8 cellular contexts compared by ENCODE assay signal in the genomic region with DNA sequence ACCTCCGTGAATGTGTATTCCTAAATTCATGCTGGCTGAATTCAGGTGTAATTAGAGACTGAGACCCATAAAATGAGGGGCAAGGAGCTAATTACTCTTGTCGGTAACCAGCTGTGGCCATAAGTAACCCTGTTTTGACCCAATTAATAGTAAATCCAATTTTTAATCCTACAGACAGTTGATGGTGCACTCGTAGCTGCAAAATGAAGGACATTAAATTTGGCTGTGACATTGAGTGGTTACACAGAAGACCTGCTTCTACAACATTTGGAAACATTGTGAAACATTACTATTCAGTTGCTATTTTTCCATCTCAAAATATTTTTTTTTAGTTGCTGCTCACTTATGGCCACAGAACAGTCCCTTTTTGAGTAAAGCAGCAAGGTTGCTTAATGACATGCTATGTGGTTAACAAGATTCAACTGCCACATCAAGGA. TPM values are rescaled to one million over a fixed set of nuclear protein-coding genes. Genes with fewer than 3 reads are reported as not detected.
DNase-seq lines count a peak whose midpoint lies in the region; ATAC-seq and TF ChIP-seq lines count a peak whose summit lies in the region.

No MANE protein-coding gene starts in this region.

- H3K4me1 ChIP-seq in A673 (ENCODE audit: insufficient read depth, low read length, poor library complexity, severe bottlenecking) (peaks cover 62% of the 10 kb centered on the region), HCT116 (ENCODE audit: control insufficient read depth in 1 of 2, insufficient read depth in 2 of 2, low read length in 2 of 2) (peaks cover 86 to 98% of the 10 kb centered on the region in 2 experiments), trophoblast cell (ENCODE audit: control insufficient read depth in 1 of 2, insufficient read depth in 2 of 2, low read length in 2 of 2) (peaks cover 0 to 2% of the 10 kb centered on the region in 2 experiments)

- WGBS in trophoblast cell (ENCODE audit: extremely low coverage, insufficient coverage, insufficient read length) = no CpG with 5 or more reads among the region's 3 CpGs

- no TSS peak for BruUV-seq in A673 (replicated peaks; lab: Mats Ljungman, UMichigan)
- BruUV-seq in HCT116 (replicated peaks; lab: Mats Ljungman, UMichigan) = no TSS peak

- peaks cover 14% of the 10 kb centered on the region for H4K20me1 ChIP-seq in HCT116 (ENCODE audit: insufficient read depth)

- H3K4me3 ChIP-seq in A673 (ENCODE audit: low read depth, low read length, poor library complexity, severe bottlenecking) (peak overlapping the region; percentile 50), HCT116 (replicated peaks in 1 of 2; ENCODE audit: low read depth in 1 of 2, low read length in 2 of 2) (no peak overlapping the region), trophoblast cell (ENCODE audit: low read depth, low read length) (no peak overlapping the region)

- POLR2A ChIA-PET in A673 (lab: Charles Lee; ENCODE audit: low non-redundant PET) (no interaction called here), HCT116 (lab: Charles Lee) (no interaction called here)
- POLR2A ChIA-PET in activated CD8-positive, alpha-beta T cell treated with anti-CD3 and anti-CD28 coated beads for 36 hours (lab: Charles Lee) = interaction anchor here (0.6 to 4.0 kb wide), 5 partner anchors 15 to 97 kb away, joined by 3 to 26 read pairs (median 3); partner anchors contain the start of gene MBNL1

- no peak for TF ChIP-seq RAD21 in HCT116 (IDR thresholded peaks at IDR 0.05; ENCODE audit: low read depth)

- no peaks in the 10 kb centered on the region for H3K27me3 Mint-ChIP-seq in activated CD8-positive, alpha-beta T cell treated with anti-CD3 and anti-CD28 coated beads for 36 hours
- no peaks in the 10 kb centered on the region for H3K27me3 Mint-ChIP-seq in memory B cell

- H3K27ac ChIP-seq in A673 (ENCODE audit: low read depth, low read length, poor library complexity, severe bottlenecking) (no peak overlapping the region), HCT116 (ENCODE audit: low read depth, low read length) (peak overlapping the region; percentile 45; the same call in 1 of the 2 replicates), trophoblast cell (ENCODE audit: low read depth, low read length) (no peak overlapping the region)

- no peaks in the 10 kb centered on the region for H3K9me2 ChIP-seq in HCT116 (ENCODE audit: insufficient read depth)

- H3K14ac ChIP-seq in trophoblast cell (ENCODE audit: low read length) = no peak overlapping the region

- H3K9ac ChIP-seq in HCT116 (ENCODE audit: low read length) = peak overlapping the region; percentile 8; the same call in 1 of the 2 replicates
- no peak overlapping the region for H3K9ac ChIP-seq in trophoblast cell (ENCODE audit: low read length)

- H3K27ac Mint-ChIP-seq in activated CD8-positive, alpha-beta T cell treated with anti-CD3 and anti-CD28 coated beads for 36 hours = peak overlapping the region; percentile 87
- H3K27ac Mint-ChIP-seq in memory B cell = peak overlapping the region; percentile 45

- H3K36me3 ChIP-seq in A673 (ENCODE audit: insufficient read depth, low read length, poor library complexity, severe bottlenecking) = peaks cover 7% of the 10 kb centered on the region
- no peaks in the 10 kb centered on the region; a peak in 1 of 4 replicates for H3K36me3 ChIP-seq in HCT116 (ENCODE audit: control insufficient read depth in 1 of 2, insufficient read depth in 2 of 2, low read length in 2 of 2)
- H3K36me3 ChIP-seq in trophoblast cell (ENCODE audit: control insufficient read depth in 1 of 2, insufficient read depth in 2 of 2, low read length in 2 of 2) = peaks cover 2 to 3% of the 10 kb centered on the region in 2 experiments

- H2BK5ac ChIP-seq in trophoblast cell (ENCODE audit: low read depth, low read length, poor library complexity) = no peak overlapping the region

- H2BK12ac ChIP-seq in trophoblast cell (ENCODE audit: low read length) = no peak overlapping the region

- H3K9me3 ChIP-seq in A673 (ENCODE audit: low read depth, low read length, poor library complexity, severe bottlenecking) (no peaks in the 10 kb centered on the region), HCT116 (ENCODE audit: control insufficient read depth in 1 of 2, insufficient read depth in 1 of 2, low read depth in 1 of 2, low read length in 2 of 2) (no peaks in the 10 kb centered on the region), trophoblast cell (ENCODE audit: insufficient read depth, low read depth, low read length) (no peaks in the 10 kb centered on the region)

- TF ChIP-seq CTCF in A673 (conservative IDR thresholded peaks at IDR 0.05; ENCODE audit: low read depth, low read length) (no peak), HCT116 (IDR thresholded peaks at IDR 0.05 in 2 of 3, conservative IDR thresholded peaks at IDR 0.05 in 1 of 3; ENCODE audit: borderline replicate concordance in 1 of 3, insufficient read depth in 1 of 3, low read depth in 2 of 3, low read length in 2 of 3) (no peak)
- no peak for TF ChIP-seq CTCF in activated CD8-positive, alpha-beta T cell treated with anti-CD3 and anti-CD28 coated beads for 36 hours (IDR thresholded peaks at IDR 0.05)

- no peak overlapping the region for H4K91ac ChIP-seq in trophoblast cell (ENCODE audit: low read depth, low read length)

- CTCF ChIA-PET in A673 (lab: Charles Lee) = no interaction called here
- CTCF ChIA-PET in HCT116 (lab: Charles Lee) = no interaction called here
- CTCF ChIA-PET in activated CD8-positive, alpha-beta T cell treated with anti-CD3 and anti-CD28 coated beads for 36 hours (lab: Charles Lee) = interaction anchor here (0.8 to 1.5 kb wide), 4 partner anchors 12 to 230 kb away, joined by 3 to 5 read pairs (median 4); no protein-coding TSS in a partner anchor

- no peak overlapping the region for H3K4ac ChIP-seq in trophoblast cell (ENCODE audit: low read depth, low read length)

- no peaks in the 10 kb centered on the region for H3K9me3 Mint-ChIP-seq in activated CD8-positive, alpha-beta T cell treated with anti-CD3 and anti-CD28 coated beads for 36 hours
- no peaks in the 10 kb centered on the region for H3K9me3 Mint-ChIP-seq in memory B cell

- peak overlapping the region; percentile 57 for H3K4me3 Mint-ChIP-seq in activated CD8-positive, alpha-beta T cell treated with anti-CD3 and anti-CD28 coated beads for 36 hours
- peak overlapping the region; percentile 21 for H3K4me3 Mint-ChIP-seq in memory B cell

- no peak for DNase-seq in A673 (ENCODE audit: low spot score)
- no peak for DNase-seq in HCT116 (ENCODE audit: low read depth, low spot score)
- DNase-seq in activated CD8-positive, alpha-beta T cell treated with anti-CD3 and anti-CD28 coated beads for 36 hours = no peak
- no peak for DNase-seq in memory B cell (ENCODE audit: low spot score in 2 of 2)
- no peak for DNase-seq in islet precursor cell
- no peak for DNase-seq in trophoblast cell
- DNase-seq in 8988T = no peak

- H4K8ac ChIP-seq in trophoblast cell (ENCODE audit: low read depth, low read length) = no peak overlapping the region

- no peak overlapping the region for H2AFZ ChIP-seq in HCT116 (ENCODE audit: low read depth, low read length, poor library complexity, severe bottlenecking)
- no peak overlapping the region for H2AFZ ChIP-seq in trophoblast cell (ENCODE audit: insufficient read depth, low read length, poor library complexity)

- H3K36me3 Mint-ChIP-seq in activated CD8-positive, alpha-beta T cell treated with anti-CD3 and anti-CD28 coated beads for 36 hours (ENCODE audit: low read depth) = peaks cover 58% of the 10 kb centered on the region
- peaks cover 17% of the 10 kb centered on the region for H3K36me3 Mint-ChIP-seq in memory B cell

- intact Hi-C loops in A673 (cut with micrococcal nuclease; ENCODE audit: unreplicated experiment) (no loop called here), HCT116 (cut with micrococcal nuclease) (no loop called here)
- intact Hi-C loops in activated CD8-positive, alpha-beta T cell treated with anti-CD3 and anti-CD28 coated beads for 36 hours (cut with micrococcal nuclease) = no loop called here

- peak overlapping the region; percentile 49 for H3K4me2 ChIP-seq in HCT116 (ENCODE audit: low read length)
- H3K4me2 ChIP-seq in trophoblast cell (ENCODE audit: low read length) = no peak overlapping the region

- H3K79me2 ChIP-seq in HCT116 (ENCODE audit: insufficient read depth, low read length) (peaks cover 100% of the 10 kb centered on the region), trophoblast cell (ENCODE audit: control insufficient read depth, insufficient read depth, low read length, poor library complexity) (no peaks in the 10 kb centered on the region)

- ATAC-seq in HCT116 (no peak), memory B cell (ENCODE audit: low read depth) (no peak), GM18909 (IDR thresholded peaks at IDR 0.05; ENCODE audit: poor library complexity, unreplicated experiment) (no peak)
- ATAC-seq in activated CD8-positive, alpha-beta T cell treated with anti-CD3 and anti-CD28 coated beads for 36 hours = peak; percentile 10

- H4K12ac ChIP-seq in trophoblast cell (ENCODE audit: low read depth, low read length) = no peak overlapping the region

- H2BK120ac ChIP-seq in trophoblast cell (ENCODE audit: insufficient read depth, low read length, poor library complexity) = no peak overlapping the region

- H3K4me1 Mint-ChIP-seq in activated CD8-positive, alpha-beta T cell treated with anti-CD3 and anti-CD28 coated beads for 36 hours (ENCODE audit: low read depth) = peaks cover 79% of the 10 kb centered on the region
- H3K4me1 Mint-ChIP-seq in memory B cell = peaks cover 51% of the 10 kb centered on the region

- no peak overlapping the region for H2AK5ac ChIP-seq in trophoblast cell (ENCODE audit: low read length)

- H3K23ac ChIP-seq in trophoblast cell (ENCODE audit: low read length) = no peak overlapping the region

- H3K27me3 ChIP-seq in A673 (replicated peaks; ENCODE audit: insufficient read depth, low read depth, low read length, poor library complexity) = no peaks in the 10 kb centered on the region
- H3K27me3 ChIP-seq in HCT116 (ENCODE audit: insufficient read depth, low read length) = no peaks in the 10 kb centered on the region
- H3K27me3 ChIP-seq in trophoblast cell (ENCODE audit: insufficient read depth, low read length) = no peaks in the 10 kb centered on the region

- H3K18ac ChIP-seq in trophoblast cell (ENCODE audit: low read length) = no peak overlapping the region

- RAD21 ChIA-PET in HCT116 (lab: Charles Lee; ENCODE audit: low non-redundant PET in 1 of 2, low total read pairs in 2 of 2, uncharacterized antibody in 2 of 2, unreplicated experiment in 2 of 2) = no interaction called here

- TF ChIP-seq POLR2A in HCT116 (IDR thresholded peaks at IDR 0.05; ENCODE audit: borderline replicate concordance, extremely low read depth, insufficient read depth, insufficient read length) = no peak

- no peaks in the 10 kb centered on the region for H3K79me1 ChIP-seq in trophoblast cell (ENCODE audit: low read length)

TF ChIP-seq in HCT116, 20 proteins besides CTCF, POLR2A, EP300 and RAD21 (continues in another document):
- TF ChIP-seq, protein P1, sequence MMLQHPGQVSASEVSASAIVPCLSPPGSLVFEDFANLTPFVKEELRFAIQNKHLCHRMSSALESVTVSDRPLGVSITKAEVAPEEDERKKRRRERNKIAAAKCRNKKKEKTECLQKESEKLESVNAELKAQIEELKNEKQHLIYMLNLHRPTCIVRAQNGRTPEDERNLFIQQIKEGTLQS (IDR thresholded peaks at IDR 0.05) = no peak

RNA-seq across cellular contexts. Expression of gene MBNL1, which starts 33.0 kb away (rescaled TPM):
- 99.6 and 117 TPM in 2 replicates for total RNA-seq in A673 (2021)
- 200 TPM for total RNA-seq in HCT116 (2021; ENCODE audit: unreplicated experiment)
- 69.4 and 70.1 TPM in 2 replicates for polyA plus RNA-seq in HCT116 (2012)
- 100 to 1,000 TPM; 341 to 360 TPM for total RNA-seq in activated CD8-positive, alpha-beta T cell treated with anti-CD3 and anti-CD28 coated beads for 36 hours
- polyA plus RNA-seq in trophoblast cell (2013) = 9.2 and 9.7 TPM in 2 replicates
